ENCODE assay signal across 8 cellular contexts in the genomic region with DNA sequence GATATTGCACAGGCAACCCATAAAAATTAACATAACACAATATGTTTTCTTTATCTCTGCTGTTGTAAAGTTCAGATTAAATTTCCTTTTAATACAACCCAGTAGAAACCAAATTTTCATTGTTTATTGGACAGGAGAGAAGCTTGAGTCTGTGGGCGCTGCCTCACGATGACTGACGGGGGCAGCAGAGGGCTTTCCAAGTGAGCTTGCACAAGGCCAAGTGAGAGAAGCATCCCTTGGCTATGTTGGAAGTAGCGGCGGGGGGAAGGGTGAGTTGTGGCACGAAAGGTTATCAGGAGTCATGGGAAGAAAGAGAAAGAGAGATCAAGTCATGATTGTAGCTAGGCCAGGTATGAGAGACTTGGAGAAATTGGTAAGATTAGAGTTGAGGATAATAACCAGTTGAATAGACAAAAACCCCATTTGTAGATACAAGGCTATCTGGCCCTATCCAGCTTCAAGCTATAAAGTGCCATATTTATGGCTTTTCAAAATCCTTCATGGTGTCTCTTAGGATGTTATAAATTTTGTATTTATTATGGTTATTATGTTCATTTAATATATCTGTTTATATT.
DNase-seq lines count a peak whose midpoint lies in the region; ATAC-seq and TF ChIP-seq lines count a peak whose summit lies in the region.

No MANE protein-coding gene starts in this region.

- TF ChIP-seq CTCF in WTC11 (IDR thresholded peaks at IDR 0.05), result peak; percentile 62; the same call in 1 of the 2 replicates
- TF ChIP-seq CTCF in progenitor cell of endocrine pancreas (IDR thresholded peaks at IDR 0.05; ENCODE audit: unreplicated experiment), result peak; percentile 88

- H3K4me1 Mint-ChIP-seq in WTC11, result peaks cover 3% of the 10 kb centered on the region; the same call in 1 of the 2 replicates
- peaks cover 2% of the 10 kb centered on the region for H3K4me1 Mint-ChIP-seq in progenitor cell of endocrine pancreas (ENCODE audit: low read depth)

- DNase-seq in NCI-H2029 (lab: John Stamatoyannopoulos, UW) (peak; percentile 24), NCI-H2029 treated with DMSO at 0.1 percent for 48 hours (lab: John Stamatoyannopoulos, UW) (no peak), LoVo (ENCODE audit: low spot score) (peak; percentile 32), WTC11 (ENCODE audit: low spot score) (peak; percentile 84), glomerular visceral epithelial cell (ENCODE audit: extremely low spot score) (peak; percentile 65), progenitor cell of endocrine pancreas (ENCODE audit: low spot score, unreplicated experiment) (peak; percentile 58), NCI-H2227 (lab: John Stamatoyannopoulos, UW; ENCODE audit: unreplicated experiment) (no peak)

- ATAC-seq in GM21576 (IDR thresholded peaks at IDR 0.05; ENCODE audit: unreplicated experiment) (peak; percentile 85), WTC11 (peak; percentile 100)

- POLR2A ChIA-PET in WTC11 (lab: Charles Lee), result no interaction called here

- H3K36me3 Mint-ChIP-seq in WTC11 (peaks cover 12% of the 10 kb centered on the region), progenitor cell of endocrine pancreas (ENCODE audit: insufficient read depth) (peaks cover 3% of the 10 kb centered on the region)

- H3K27me3 Mint-ChIP-seq in WTC11 (ENCODE audit: low read depth), result no peaks in the 10 kb centered on the region
- no peaks in the 10 kb centered on the region for H3K27me3 Mint-ChIP-seq in progenitor cell of endocrine pancreas

- no peak overlapping the region for H3K27ac Mint-ChIP-seq in WTC11
- no peak overlapping the region for H3K27ac Mint-ChIP-seq in progenitor cell of endocrine pancreas

- H3K4me3 Mint-ChIP-seq in WTC11 (no peak overlapping the region), progenitor cell of endocrine pancreas (ENCODE audit: low read depth) (no peak overlapping the region)

- peaks cover 17% of the 10 kb centered on the region for H3K9me3 Mint-ChIP-seq in WTC11
- H3K9me3 Mint-ChIP-seq in progenitor cell of endocrine pancreas (ENCODE audit: low read depth), result peaks cover 19% of the 10 kb centered on the region

- CTCF ChIA-PET in WTC11 (lab: Charles Lee), result interaction anchor here (0.7 to 1.5 kb wide), 19 partner anchors 9 to 726 kb away, joined by 3 to 8 read pairs (median 3); no protein-coding TSS in a partner anchor

TF ChIP-seq in WTC11, 78 proteins besides CTCF, POLR2A, EP300 and RAD21:
- TF ChIP-seq, protein P1, sequence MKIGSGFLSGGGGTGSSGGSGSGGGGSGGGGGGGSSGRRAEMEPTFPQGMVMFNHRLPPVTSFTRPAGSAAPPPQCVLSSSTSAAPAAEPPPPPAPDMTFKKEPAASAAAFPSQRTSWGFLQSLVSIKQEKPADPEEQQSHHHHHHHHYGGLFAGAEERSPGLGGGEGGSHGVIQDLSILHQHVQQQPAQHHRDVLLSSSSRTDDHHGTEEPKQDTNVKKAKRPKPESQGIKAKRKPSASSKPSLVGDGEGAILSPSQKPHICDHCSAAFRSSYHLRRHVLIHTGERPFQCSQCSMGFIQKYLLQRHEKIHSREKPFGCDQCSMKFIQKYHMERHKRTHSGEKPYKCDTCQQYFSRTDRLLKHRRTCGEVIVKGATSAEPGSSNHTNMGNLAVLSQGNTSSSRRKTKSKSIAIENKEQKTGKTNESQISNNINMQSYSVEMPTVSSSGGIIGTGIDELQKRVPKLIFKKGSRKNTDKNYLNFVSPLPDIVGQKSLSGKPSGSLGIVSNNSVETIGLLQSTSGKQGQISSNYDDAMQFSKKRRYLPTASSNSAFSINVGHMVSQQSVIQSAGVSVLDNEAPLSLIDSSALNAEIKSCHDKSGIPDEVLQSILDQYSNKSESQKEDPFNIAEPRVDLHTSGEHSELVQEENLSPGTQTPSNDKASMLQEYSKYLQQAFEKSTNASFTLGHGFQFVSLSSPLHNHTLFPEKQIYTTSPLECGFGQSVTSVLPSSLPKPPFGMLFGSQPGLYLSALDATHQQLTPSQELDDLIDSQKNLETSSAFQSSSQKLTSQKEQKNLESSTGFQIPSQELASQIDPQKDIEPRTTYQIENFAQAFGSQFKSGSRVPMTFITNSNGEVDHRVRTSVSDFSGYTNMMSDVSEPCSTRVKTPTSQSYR (CRISPR knock-in tag; IDR thresholded peaks at IDR 0.05), result peak; percentile 81; the same call in 1 of the 2 replicates
- TF ChIP-seq SMAD4 (CRISPR knock-in tag; IDR thresholded peaks at IDR 0.05), result no peak
- no peak for TF ChIP-seq NFYB (CRISPR knock-in tag; conservative IDR thresholded peaks at IDR 0.05; ENCODE audit: low read depth)
- TF ChIP-seq, protein P2, sequence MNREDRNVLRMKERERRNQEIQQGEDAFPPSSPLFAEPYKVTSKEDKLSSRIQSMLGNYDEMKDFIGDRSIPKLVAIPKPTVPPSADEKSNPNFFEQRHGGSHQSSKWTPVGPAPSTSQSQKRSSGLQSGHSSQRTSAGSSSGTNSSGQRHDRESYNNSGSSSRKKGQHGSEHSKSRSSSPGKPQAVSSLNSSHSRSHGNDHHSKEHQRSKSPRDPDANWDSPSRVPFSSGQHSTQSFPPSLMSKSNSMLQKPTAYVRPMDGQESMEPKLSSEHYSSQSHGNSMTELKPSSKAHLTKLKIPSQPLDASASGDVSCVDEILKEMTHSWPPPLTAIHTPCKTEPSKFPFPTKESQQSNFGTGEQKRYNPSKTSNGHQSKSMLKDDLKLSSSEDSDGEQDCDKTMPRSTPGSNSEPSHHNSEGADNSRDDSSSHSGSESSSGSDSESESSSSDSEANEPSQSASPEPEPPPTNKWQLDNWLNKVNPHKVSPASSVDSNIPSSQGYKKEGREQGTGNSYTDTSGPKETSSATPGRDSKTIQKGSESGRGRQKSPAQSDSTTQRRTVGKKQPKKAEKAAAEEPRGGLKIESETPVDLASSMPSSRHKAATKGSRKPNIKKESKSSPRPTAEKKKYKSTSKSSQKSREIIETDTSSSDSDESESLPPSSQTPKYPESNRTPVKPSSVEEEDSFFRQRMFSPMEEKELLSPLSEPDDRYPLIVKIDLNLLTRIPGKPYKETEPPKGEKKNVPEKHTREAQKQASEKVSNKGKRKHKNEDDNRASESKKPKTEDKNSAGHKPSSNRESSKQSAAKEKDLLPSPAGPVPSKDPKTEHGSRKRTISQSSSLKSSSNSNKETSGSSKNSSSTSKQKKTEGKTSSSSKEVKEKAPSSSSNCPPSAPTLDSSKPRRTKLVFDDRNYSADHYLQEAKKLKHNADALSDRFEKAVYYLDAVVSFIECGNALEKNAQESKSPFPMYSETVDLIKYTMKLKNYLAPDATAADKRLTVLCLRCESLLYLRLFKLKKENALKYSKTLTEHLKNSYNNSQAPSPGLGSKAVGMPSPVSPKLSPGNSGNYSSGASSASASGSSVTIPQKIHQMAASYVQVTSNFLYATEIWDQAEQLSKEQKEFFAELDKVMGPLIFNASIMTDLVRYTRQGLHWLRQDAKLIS (CRISPR knock-in tag; IDR thresholded peaks at IDR 0.05; ENCODE audit: borderline replicate concordance), result 0 out of 2 replicates have a peak, but pooled peaks have one; percentile 40
- TF ChIP-seq HMGA2 (CRISPR knock-in tag; IDR thresholded peaks at IDR 0.05), result no peak

Comparison
In these comparisons a context has a peak if more than half of its experiments do, and no peak if none do; other contexts are left out.
1. DNase-seq: peak in NCI-H2029 (single experiment), LoVo (single experiment), WTC11 (single experiment), glomerular visceral epithelial cell (single experiment) and progenitor cell of endocrine pancreas (single experiment); none in NCI-H2029 treated with DMSO at 0.1 percent for 48 hours (single experiment) and NCI-H2227 (single experiment).